ENCODE assay signal across 8 cellular contexts in genomic region chr19:2976609-2977000, GRCh38. TPM values are rescaled to one million over a fixed set of nuclear protein-coding genes. Genes with fewer than 3 reads are reported as not detected.
DNase-seq lines count a peak whose midpoint lies in the region; ATAC-seq, FAIRE-seq and TF ChIP-seq lines count a peak whose summit lies in the region.

No MANE protein-coding gene starts in this region.

- TF ChIP-seq CTCF in A673 (conservative IDR thresholded peaks at IDR 0.05; ENCODE audit: low read depth, low read length), result no peak
- no peak for TF ChIP-seq CTCF in GM12878 (IDR thresholded peaks at IDR 0.05 in 2 of 3, conservative IDR thresholded peaks at IDR 0.05 in 1 of 3; ENCODE audit: control insufficient read depth in 2 of 3, extremely low read depth in 1 of 3, insufficient read depth in 1 of 3, low read depth in 3 of 3, low read length in 3 of 3)
- no peak for TF ChIP-seq CTCF in mesothelial cell of epicardium (IDR thresholded peaks at IDR 0.05; ENCODE audit: unreplicated experiment)

- no peaks in the 10 kb centered on the region for H4K20me1 ChIP-seq in GM12878 (ENCODE audit: control insufficient read depth, insufficient read depth)

- ATAC-seq in GM12878 (peak; percentile 4; the same call in 2 of the 3 replicates), GM21381 (IDR thresholded peaks at IDR 0.05; ENCODE audit: unreplicated experiment) (no peak)

- peak overlapping the region; percentile 94 for H2AFZ ChIP-seq in GM12878 (ENCODE audit: control insufficient read depth, low read depth, low read length)

- SMC1A ChIA-PET in GM12878 (lab: Charles Lee; ENCODE audit: uncharacterized antibody, unreplicated experiment), result interaction anchor here (0.8 to 1.6 kb wide), 4 partner anchors 18 to 59 kb away, joined by 3 to 5 read pairs (median 4); no protein-coding TSS in a partner anchor

- BruUV-seq in A673 (replicated peaks; lab: Mats Ljungman, UMichigan) (no TSS peak), GM12878 (replicated peaks; lab: Mats Ljungman, UMichigan) (TSS peak; percentile 93)

- POLR2A ChIA-PET in A673 (lab: Charles Lee; ENCODE audit: low non-redundant PET), result no interaction called here
- POLR2A ChIA-PET in GM12878 (lab: Charles Lee), result interaction anchor here (0.8 to 1.3 kb wide), 4 partner anchors 17 to 87 kb away, joined by 3 to 7 read pairs (median 4); no protein-coding TSS in a partner anchor

- TF ChIP-seq EP300 in GM12878 (IDR thresholded peaks at IDR 0.05; ENCODE audit: borderline replicate concordance in 1 of 2, control insufficient read depth in 1 of 2, low read depth in 2 of 2, low read length in 2 of 2), result no peak

- H3K79me2 ChIP-seq in GM12878 (ENCODE audit: control insufficient read depth, insufficient read depth, low read length), result no peaks in the 10 kb centered on the region

- TF ChIP-seq POLR2A in GM12878 (IDR thresholded peaks at IDR 0.05; ENCODE audit: low read depth, low read length), result no peak

- in situ Hi-C loops in GM12878 (cut with MboI), result no loop called here

- H3K36me3 Mint-ChIP-seq in mesothelial cell of epicardium, result no peaks in the 10 kb centered on the region

- H3K4me2 ChIP-seq in GM12878 (ENCODE audit: control insufficient read depth, insufficient read depth), result peak overlapping the region; percentile 100

- H3K4me1 ChIP-seq in A673 (ENCODE audit: insufficient read depth, low read length, poor library complexity, severe bottlenecking) (peaks cover 23% of the 10 kb centered on the region), GM12878 (ENCODE audit: control insufficient read depth, insufficient read depth, low read length) (peaks cover 11% of the 10 kb centered on the region)

- no peak overlapping the region for H3K27ac ChIP-seq in A673 (ENCODE audit: low read depth, low read length, poor library complexity, severe bottlenecking)
- H3K27ac ChIP-seq in GM12878 (ENCODE audit: control insufficient read depth, insufficient read depth), result peak overlapping the region; percentile 58

- no peak for FAIRE-seq in GM12878 (lab: Jason Lieb, UNC)

- DNase-seq in A673 (ENCODE audit: low spot score), result no peak
- peak; percentile 46 for DNase-seq in H7
- no peak for DNase-seq in GM12878 (ENCODE audit: low read depth, low spot score)
- DNase-seq in mesothelial cell of epicardium (ENCODE audit: low spot score in 2 of 2, unreplicated experiment in 2 of 2), result no peak
- DNase-seq in NCI-H510A treated with DMSO at 0.1 percent for 48 hours (lab: John Stamatoyannopoulos, UW), result no peak
- no peak for DNase-seq in HPDE6-E6E7 (ENCODE audit: extremely low spot score)
- DNase-seq in stimulated activated CD4-positive, alpha-beta T cell treated with anti-CD3 and anti-CD28 coated beads, Interleukin-12 subunit alpha, Interleukin-12 subunit beta, amount 100 ng/mL, for 4 hours, result no peak

- peaks cover 14% of the 10 kb centered on the region for H3K27me3 Mint-ChIP-seq in mesothelial cell of epicardium (ENCODE audit: low read depth)

- no peak for TF ChIP-seq RAD21 in GM12878 (IDR thresholded peaks at IDR 0.05; ENCODE audit: insufficient read depth, low read depth, low read length)

- 31% methylated on average over 15 of the region's 15 CpGs for WGBS in GM12878 (ENCODE audit: insufficient coverage, insufficient replicate concordance, low lambda C conversion rate, missing lambda C conversion rate)

- H3K27ac Mint-ChIP-seq in mesothelial cell of epicardium, result no peak overlapping the region

- CTCF ChIA-PET in A673 (lab: Charles Lee), result interaction anchor here (0.6 kb wide), 1 partner anchor 508 kb away, joined by 3 read pairs; no protein-coding TSS in a partner anchor
- CTCF ChIA-PET in GM12878 (lab: Yijun Ruan, JAX), result interaction anchor here (0.6 to 2.1 kb wide), 5 partner anchors 14 to 496 kb away, joined by 3 to 8 read pairs (median 3); no protein-coding TSS in a partner anchor

- H3K36me3 ChIP-seq in A673 (ENCODE audit: insufficient read depth, low read length, poor library complexity, severe bottlenecking) (no peaks in the 10 kb centered on the region), H7 (replicated peaks; ENCODE audit: control insufficient read depth, insufficient read depth, low read length) (no peaks in the 10 kb centered on the region), GM12878 (ENCODE audit: control insufficient read depth in 2 of 2, insufficient read depth in 2 of 2, low read length in 1 of 2) (no peaks in the 10 kb centered on the region)

- H3K4me3 Mint-ChIP-seq in mesothelial cell of epicardium, result peak overlapping the region; percentile 86

- H3K4me3 ChIP-seq in A673 (ENCODE audit: low read depth, low read length, poor library complexity, severe bottlenecking) (peak overlapping the region; percentile 43), H7 (ENCODE audit: insufficient read depth, low read depth, low read length) (peak overlapping the region; percentile 46), GM12878 (peak overlapping the region; percentile 90)

- H3K27me3 ChIP-seq in A673 (replicated peaks; ENCODE audit: insufficient read depth, low read depth, low read length, poor library complexity) (no peaks in the 10 kb centered on the region), H7 (ENCODE audit: control insufficient read depth, insufficient read depth, low read length) (peaks cover 2% of the 10 kb centered on the region; the same call in 1 of the 2 replicates), GM12878 (replicated peaks in 1 of 2; ENCODE audit: control insufficient read depth in 2 of 2, insufficient read depth in 2 of 2, low read length in 1 of 2) (no peaks in the 10 kb centered on the region)

- H3K9ac ChIP-seq in GM12878 (ENCODE audit: control insufficient read depth, insufficient read depth, low read length), result peak overlapping the region; percentile 69

- no peaks in the 10 kb centered on the region for H3K9me3 ChIP-seq in A673 (ENCODE audit: low read depth, low read length, poor library complexity, severe bottlenecking)
- H3K9me3 ChIP-seq in GM12878 (replicated peaks; ENCODE audit: control insufficient read depth, insufficient read depth, low read length), result no peaks in the 10 kb centered on the region

- no peaks in the 10 kb centered on the region for H3K9me3 Mint-ChIP-seq in mesothelial cell of epicardium

- intact Hi-C loops in A673 (cut with micrococcal nuclease; ENCODE audit: unreplicated experiment), result no loop called here
- intact Hi-C loops in GM12878 (cut with micrococcal nuclease; ENCODE audit: unreplicated experiment), result no loop called here

- peaks cover 29% of the 10 kb centered on the region for H3K4me1 Mint-ChIP-seq in mesothelial cell of epicardium

- RAD21 ChIA-PET in GM12878 (lab: Charles Lee; ENCODE audit: unreplicated experiment), result interaction anchor here (0.7 to 2.4 kb wide), 3 partner anchors 26 to 1085 kb away, joined by 3 to 12 read pairs (median 8); no protein-coding TSS in a partner anchor

RNA-seq across cellular contexts. Expression of gene TLE6, which starts 0.8 kb away (rescaled TPM):
- total RNA-seq in A673 (2021) (1.1 TPM in 1 of 2 replicates, not detected in the other), GM12878 (2014; rRNA removed) (6.3 and 8.5 TPM in 2 replicates), GM12878 (2014; rRNA removed; fragmentation: Illumina TruSeq; extraction: Trizol) (7.3 and 8.0 TPM in 2 replicates), GM12878 (2021) (6.0 and 6.4 TPM in 2 replicates), mesothelial cell of epicardium (4.3 to 7.6 TPM (median 6.9 TPM) in 3 replicates)
- total RNA-seq in H7 (2014; rRNA removed; shearing (Covaris generic)), result 10.4 and 14.2 TPM in 2 replicates
- 9.5 and 13.1 TPM in 2 replicates for total RNA-seq in GM12878 (2013; cell fraction: nucleolus; rRNA removed)
- 9.4 TPM for polyA plus RNA-seq in GM12878 (2011; ENCODE audit: low read depth)
- polyA plus RNA-seq in GM12878 (2011; rRNA removed) (10.8 and 13.8 TPM in 2 replicates), GM12878 (2014; fragmentation: Illumina TruSeq; extraction: Trizol) (2.6 and 7.0 TPM in 2 replicates), GM12878 (2014; fragmentation: Nextera tagmentation; extraction: Ambion mirVana) (1 to 10 TPM; 2.7 to 3.4 TPM), GM12878 (2014; rRNA removed) (10.6 and 11.2 TPM in 2 replicates), GM12878 (2016; fragmentation: Nextera tagmentation; extraction: Ambion mirVana) (1 to 10 TPM; 5.1 to 5.7 TPM)
- polyA plus RNA-seq in GM12878 (2011; cell fraction: cytosol; rRNA removed), result 12.8 and 12.9 TPM in 2 replicates
- 21.4 and 31.9 TPM in 2 replicates for polyA plus RNA-seq in GM12878 (2011; cell fraction: nucleus; rRNA removed)
- 9.3 and 9.6 TPM in 2 replicates for polyA plus RNA-seq in GM12878 (2012)
- 4.1 and 11.2 TPM in 2 replicates for polyA minus RNA-seq in GM12878 (2011; rRNA and poly(A)+ RNA removed)
- polyA minus RNA-seq in GM12878 (2011; cell fraction: cytosol; rRNA and poly(A)+ RNA removed), result 3.4 and 3.9 TPM in 2 replicates
- 7.4 and 7.6 TPM in 2 replicates for polyA minus RNA-seq in GM12878 (2011; cell fraction: nucleus; rRNA and poly(A)+ RNA removed)

RNA-seq across cellular contexts. Expression of gene ZNF77, which starts 31.8 kb away (rescaled TPM):
- 6.3 and 6.4 TPM in 2 replicates for total RNA-seq in A673 (2021)
- 4.6 and 5.5 TPM in 2 replicates for total RNA-seq in H7 (2014; rRNA removed; shearing (Covaris generic))
- 6.4 and 7.9 TPM in 2 replicates for total RNA-seq in GM12878 (2013; cell fraction: nucleolus; rRNA removed)
- total RNA-seq in GM12878 (2014; rRNA removed), result 4.1 and 4.3 TPM in 2 replicates
- 4.7 and 4.9 TPM in 2 replicates for total RNA-seq in GM12878 (2014; rRNA removed; fragmentation: Illumina TruSeq; extraction: Trizol)
- 2.8 and 3.1 TPM in 2 replicates for total RNA-seq in GM12878 (2021)
- 3.0 TPM for polyA plus RNA-seq in GM12878 (2011; ENCODE audit: low read depth)
- 2.7 and 2.9 TPM in 2 replicates for polyA plus RNA-seq in GM12878 (2011; rRNA removed)
- 2.1 and 2.3 TPM in 2 replicates for polyA plus RNA-seq in GM12878 (2011; cell fraction: cytosol; rRNA removed)
- 2.8 and 3.2 TPM in 2 replicates for polyA plus RNA-seq in GM12878 (2011; cell fraction: nucleus; rRNA removed)
- polyA plus RNA-seq in GM12878 (2012), result 1.8 and 2.0 TPM in 2 replicates
- polyA plus RNA-seq in GM12878 (2014; fragmentation: Illumina TruSeq; extraction: Trizol), result 3.6 and 4.2 TPM in 2 replicates
- polyA plus RNA-seq in GM12878 (2014; fragmentation: Nextera tagmentation; extraction: Ambion mirVana), result 1 to 10 TPM; 1.9 TPM
- polyA plus RNA-seq in GM12878 (2014; rRNA removed), result 3.1 and 3.2 TPM in 2 replicates
- 1 to 10 TPM; 2.6 to 3.5 TPM for polyA plus RNA-seq in GM12878 (2016; fragmentation: Nextera tagmentation; extraction: Ambion mirVana)
- polyA minus RNA-seq in GM12878 (2011; rRNA and poly(A)+ RNA removed), result 4.7 and 8.6 TPM in 2 replicates
- 1.4 and 1.5 TPM in 2 replicates for polyA minus RNA-seq in GM12878 (2011; cell fraction: cytosol; rRNA and poly(A)+ RNA removed)
- polyA minus RNA-seq in GM12878 (2011; cell fraction: nucleus; rRNA and poly(A)+ RNA removed), result 0.97 and 3.1 TPM in 2 replicates
- total RNA-seq in mesothelial cell of epicardium, result 7.8 to 9.9 TPM (median 7.9 TPM) in 3 replicates

RNA-seq across cellular contexts. Expression of gene TLE2, which starts 52.5 kb away (rescaled TPM):
- total RNA-seq in A673 (2021) (10.8 and 18.3 TPM in 2 replicates), GM12878 (2014; rRNA removed) (not detected in 2 replicates), GM12878 (2014; rRNA removed; fragmentation: Illumina TruSeq; extraction: Trizol) (not detected in 2 replicates), GM12878 (2021) (0.21 and 1.1 TPM in 2 replicates), mesothelial cell of epicardium (101 to 103 TPM (median 101 TPM) in 3 replicates)
- 9.6 and 18.7 TPM in 2 replicates for total RNA-seq in H7 (2014; rRNA removed; shearing (Covaris generic))
- 0.83 and 1.6 TPM in 2 replicates for total RNA-seq in GM12878 (2013; cell fraction: nucleolus; rRNA removed)
- polyA plus RNA-seq in GM12878 (2011; ENCODE audit: low read depth), result 0.52 TPM
- polyA plus RNA-seq in GM12878 (2011; rRNA removed) (not detected in 2 replicates), GM12878 (2014; fragmentation: Illumina TruSeq; extraction: Trizol) (0.21 TPM in 1 of 2 replicates, not detected in the other), GM12878 (2014; fragmentation: Nextera tagmentation; extraction: Ambion mirVana) (under 1 TPM in 1 of 2 experiments, not detected in 1; 0.09 TPM), GM12878 (2014; rRNA removed) (0.05 and 0.48 TPM in 2 replicates), GM12878 (2016; fragmentation: Nextera tagmentation; extraction: Ambion mirVana) (under 1 TPM in 1 of 2 experiments, not detected in 1; 0.11 TPM)
- 0.13 and 0.19 TPM in 2 replicates for polyA plus RNA-seq in GM12878 (2011; cell fraction: cytosol; rRNA removed)
- 0.39 and 1.2 TPM in 2 replicates for polyA plus RNA-seq in GM12878 (2011; cell fraction: nucleus; rRNA removed)
- polyA plus RNA-seq in GM12878 (2012), result 0.27 and 0.43 TPM in 2 replicates
- 0.29 TPM in 1 of 2 replicates, not detected in the other for polyA minus RNA-seq in GM12878 (2011; rRNA and poly(A)+ RNA removed)
- not detected in 2 replicates for polyA minus RNA-seq in GM12878 (2011; cell fraction: cytosol; rRNA and poly(A)+ RNA removed)
- polyA minus RNA-seq in GM12878 (2011; cell fraction: nucleus; rRNA and poly(A)+ RNA removed), result 0.19 and 0.24 TPM in 2 replicates
